Comparison of ENCODE assay signal across 8 cellular contexts in genomic region chr1:163528710-163529348, GRCh38.
DNase-seq lines count a peak whose midpoint lies in the region; ATAC-seq and TF ChIP-seq lines count a peak whose summit lies in the region.

No MANE protein-coding gene starts in this region.

- peaks cover 4% of the 10 kb centered on the region for H3K27me3 Mint-ChIP-seq in activated CD4-positive, alpha-beta T cell treated with anti-CD3 and anti-CD28 coated beads for 36 hours
- peaks cover 0 to 7% (median 0%) of the 10 kb centered on the region in 5 donors for H3K27me3 Mint-ChIP-seq in naive thymus-derived CD8-positive, alpha-beta T cell

- intact Hi-C loops in activated CD4-positive, alpha-beta T cell treated with anti-CD3 and anti-CD28 coated beads for 36 hours (cut with DNase I, micrococcal nuclease) = loop anchor here in 1 of 2 experiments (1.0 to 5.0 kb wide), 3 partner anchors 118 to 1543 kb away; no protein-coding TSS in a partner anchor
- intact Hi-C loops in ascending aorta (cut with DNase I) = no loop called here
- intact Hi-C loops in sciatic nerve (cut with DNase I) = no loop called here

- no peak overlapping the region for H3K4me3 Mint-ChIP-seq in activated CD4-positive, alpha-beta T cell treated with anti-CD3 and anti-CD28 coated beads for 36 hours
- no peak overlapping the region for H3K4me3 Mint-ChIP-seq in naive thymus-derived CD8-positive, alpha-beta T cell

- no peaks in the 10 kb centered on the region for H3K36me3 ChIP-seq in ascending aorta
- no peaks in the 10 kb centered on the region for H3K36me3 ChIP-seq in liver (ENCODE audit: control insufficient read depth in 4 of 4, insufficient read depth in 3 of 4, low read depth in 1 of 4, low read length in 3 of 4)

- H3K36me3 Mint-ChIP-seq in activated CD4-positive, alpha-beta T cell treated with anti-CD3 and anti-CD28 coated beads for 36 hours (ENCODE audit: low read depth) = no peaks in the 10 kb centered on the region
- H3K36me3 Mint-ChIP-seq in naive thymus-derived CD8-positive, alpha-beta T cell = no peaks in the 10 kb centered on the region

- POLR2A ChIA-PET in activated CD4-positive, alpha-beta T cell treated with anti-CD3 and anti-CD28 coated beads for 36 hours (lab: Charles Lee) = no interaction called here
- POLR2A ChIA-PET in naive thymus-derived CD8-positive, alpha-beta T cell (lab: Charles Lee) = no interaction called here

- TF ChIP-seq CTCF in LNCAP (IDR thresholded peaks at IDR 0.05) (peak; percentile 79), ascending aorta (IDR thresholded peaks at IDR 0.05) (peak in 2 of 3 experiments; percentile 36 to 48), liver (IDR thresholded peaks at IDR 0.05; ENCODE audit: low read depth, low read length, missing input control) (peak; percentile 49)

- 28% methylated on average over 2 of the region's 2 CpGs for WGBS in liver

- H3K27ac ChIP-seq in ascending aorta (no peak overlapping the region), liver (ENCODE audit: low read depth in 1 of 2, low read length in 2 of 2) (no peak overlapping the region)

- H3K9ac ChIP-seq in liver (ENCODE audit: low read depth in 1 of 2, low read length in 2 of 2) = no peak overlapping the region

- peak; percentile 70 to 77 for TF ChIP-seq RAD21 in liver (IDR thresholded peaks at IDR 0.05)

- no peaks in the 10 kb centered on the region for H3K4me1 Mint-ChIP-seq in activated CD4-positive, alpha-beta T cell treated with anti-CD3 and anti-CD28 coated beads for 36 hours
- no peaks in the 10 kb centered on the region for H3K4me1 Mint-ChIP-seq in naive thymus-derived CD8-positive, alpha-beta T cell

- H3K27me3 ChIP-seq in ascending aorta (no peaks in the 10 kb centered on the region), liver (ENCODE audit: control insufficient read depth in 4 of 4, insufficient read depth in 4 of 4, low read length in 3 of 4) (peaks cover 0 to 3% (median 0%) of the 10 kb centered on the region in 4 donors)

- H3K4me3 ChIP-seq in ascending aorta (no peak overlapping the region), liver (ENCODE audit: low read depth in 1 of 3, low read length in 3 of 3) (no peak overlapping the region)

- H3K9me3 ChIP-seq in ascending aorta (no peaks in the 10 kb centered on the region), liver (ENCODE audit: control insufficient read depth in 4 of 4, low read length in 3 of 4) (no peaks in the 10 kb centered on the region)

- no peaks in the 10 kb centered on the region for H3K4me1 ChIP-seq in ascending aorta
- no peaks in the 10 kb centered on the region for H3K4me1 ChIP-seq in liver (ENCODE audit: control insufficient read depth in 4 of 4, insufficient read depth in 4 of 4, low read length in 3 of 4)

- H3K9me3 Mint-ChIP-seq in activated CD4-positive, alpha-beta T cell treated with anti-CD3 and anti-CD28 coated beads for 36 hours (ENCODE audit: low read depth) = no peaks in the 10 kb centered on the region
- peaks cover 0 to 2% (median 0%) of the 10 kb centered on the region in 9 donors for H3K9me3 Mint-ChIP-seq in naive thymus-derived CD8-positive, alpha-beta T cell

- no peak for ATAC-seq in activated CD4-positive, alpha-beta T cell treated with anti-CD3 and anti-CD28 coated beads for 36 hours
- ATAC-seq in GM21515 (IDR thresholded peaks at IDR 0.05; ENCODE audit: unreplicated experiment) (peak; percentile 74), sciatic nerve (no peak)
- no peak for ATAC-seq in naive thymus-derived CD8-positive, alpha-beta T cell

- DNase-seq in activated CD4-positive, alpha-beta T cell treated with anti-CD3 and anti-CD28 coated beads for 36 hours = peak; percentile 36
- no peak for DNase-seq in activated CD4-positive, alpha-beta T cell treated with anti-CD3 and anti-CD28 coated beads, Interleukin-2, amount 50 U/mL, for 4 hours
- DNase-seq in ascending aorta (ENCODE audit: low spot score in 2 of 2) (no peak), sciatic nerve (ENCODE audit: low spot score) (no peak)
- no peak for DNase-seq in naive thymus-derived CD8-positive, alpha-beta T cell

- H3K27ac Mint-ChIP-seq in activated CD4-positive, alpha-beta T cell treated with anti-CD3 and anti-CD28 coated beads for 36 hours = no peak overlapping the region
- H3K27ac Mint-ChIP-seq in naive thymus-derived CD8-positive, alpha-beta T cell = no peak overlapping the region

- CTCF ChIA-PET in activated CD4-positive, alpha-beta T cell treated with anti-CD3 and anti-CD28 coated beads for 36 hours (lab: Charles Lee) = interaction anchor here (0.6 kb wide), 1 partner anchor 176 kb away, joined by 3 read pairs; no protein-coding TSS in a partner anchor

TF ChIP-seq in liver, 16 proteins besides CTCF, POLR2A, EP300 and RAD21:
- TF ChIP-seq, protein P1, sequence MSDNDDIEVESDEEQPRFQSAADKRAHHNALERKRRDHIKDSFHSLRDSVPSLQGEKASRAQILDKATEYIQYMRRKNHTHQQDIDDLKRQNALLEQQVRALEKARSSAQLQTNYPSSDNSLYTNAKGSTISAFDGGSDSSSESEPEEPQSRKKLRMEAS (IDR thresholded peaks at IDR 0.05) = no peak
- no peak for TF ChIP-seq SP1 (IDR thresholded peaks at IDR 0.05)
- TF ChIP-seq TAF1 (conservative IDR thresholded peaks at IDR 0.05) = no peak
- no peak for TF ChIP-seq JUND (IDR thresholded peaks at IDR 0.05)
- no peak for TF ChIP-seq NR2F2 (IDR thresholded peaks at IDR 0.05)
- TF ChIP-seq, protein P2, sequence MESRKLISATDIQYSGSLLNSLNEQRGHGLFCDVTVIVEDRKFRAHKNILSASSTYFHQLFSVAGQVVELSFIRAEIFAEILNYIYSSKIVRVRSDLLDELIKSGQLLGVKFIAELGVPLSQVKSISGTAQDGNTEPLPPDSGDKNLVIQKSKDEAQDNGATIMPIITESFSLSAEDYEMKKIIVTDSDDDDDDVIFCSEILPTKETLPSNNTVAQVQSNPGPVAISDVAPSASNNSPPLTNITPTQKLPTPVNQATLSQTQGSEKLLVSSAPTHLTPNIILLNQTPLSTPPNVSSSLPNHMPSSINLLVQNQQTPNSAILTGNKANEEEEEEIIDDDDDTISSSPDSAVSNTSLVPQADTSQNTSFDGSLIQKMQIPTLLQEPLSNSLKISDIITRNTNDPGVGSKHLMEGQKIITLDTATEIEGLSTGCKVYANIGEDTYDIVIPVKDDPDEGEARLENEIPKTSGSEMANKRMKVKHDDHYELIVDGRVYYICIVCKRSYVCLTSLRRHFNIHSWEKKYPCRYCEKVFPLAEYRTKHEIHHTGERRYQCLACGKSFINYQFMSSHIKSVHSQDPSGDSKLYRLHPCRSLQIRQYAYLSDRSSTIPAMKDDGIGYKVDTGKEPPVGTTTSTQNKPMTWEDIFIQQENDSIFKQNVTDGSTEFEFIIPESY (IDR thresholded peaks at IDR 0.05) = no peak
- no peak for TF ChIP-seq RXRA (IDR thresholded peaks at IDR 0.05)
- no peak for TF ChIP-seq FOXA2 (IDR thresholded peaks at IDR 0.05)
- TF ChIP-seq, protein P3, sequence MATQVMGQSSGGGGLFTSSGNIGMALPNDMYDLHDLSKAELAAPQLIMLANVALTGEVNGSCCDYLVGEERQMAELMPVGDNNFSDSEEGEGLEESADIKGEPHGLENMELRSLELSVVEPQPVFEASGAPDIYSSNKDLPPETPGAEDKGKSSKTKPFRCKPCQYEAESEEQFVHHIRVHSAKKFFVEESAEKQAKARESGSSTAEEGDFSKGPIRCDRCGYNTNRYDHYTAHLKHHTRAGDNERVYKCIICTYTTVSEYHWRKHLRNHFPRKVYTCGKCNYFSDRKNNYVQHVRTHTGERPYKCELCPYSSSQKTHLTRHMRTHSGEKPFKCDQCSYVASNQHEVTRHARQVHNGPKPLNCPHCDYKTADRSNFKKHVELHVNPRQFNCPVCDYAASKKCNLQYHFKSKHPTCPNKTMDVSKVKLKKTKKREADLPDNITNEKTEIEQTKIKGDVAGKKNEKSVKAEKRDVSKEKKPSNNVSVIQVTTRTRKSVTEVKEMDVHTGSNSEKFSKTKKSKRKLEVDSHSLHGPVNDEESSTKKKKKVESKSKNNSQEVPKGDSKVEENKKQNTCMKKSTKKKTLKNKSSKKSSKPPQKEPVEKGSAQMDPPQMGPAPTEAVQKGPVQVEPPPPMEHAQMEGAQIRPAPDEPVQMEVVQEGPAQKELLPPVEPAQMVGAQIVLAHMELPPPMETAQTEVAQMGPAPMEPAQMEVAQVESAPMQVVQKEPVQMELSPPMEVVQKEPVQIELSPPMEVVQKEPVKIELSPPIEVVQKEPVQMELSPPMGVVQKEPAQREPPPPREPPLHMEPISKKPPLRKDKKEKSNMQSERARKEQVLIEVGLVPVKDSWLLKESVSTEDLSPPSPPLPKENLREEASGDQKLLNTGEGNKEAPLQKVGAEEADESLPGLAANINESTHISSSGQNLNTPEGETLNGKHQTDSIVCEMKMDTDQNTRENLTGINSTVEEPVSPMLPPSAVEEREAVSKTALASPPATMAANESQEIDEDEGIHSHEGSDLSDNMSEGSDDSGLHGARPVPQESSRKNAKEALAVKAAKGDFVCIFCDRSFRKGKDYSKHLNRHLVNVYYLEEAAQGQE (IDR thresholded peaks at IDR 0.05) = no peak
- TF ChIP-seq EGR1 (IDR thresholded peaks at IDR 0.05; ENCODE audit: low read depth in 2 of 2) = no peak
- TF ChIP-seq HNF4A (conservative IDR thresholded peaks at IDR 0.05) = no peak
- TF ChIP-seq, protein P4, sequence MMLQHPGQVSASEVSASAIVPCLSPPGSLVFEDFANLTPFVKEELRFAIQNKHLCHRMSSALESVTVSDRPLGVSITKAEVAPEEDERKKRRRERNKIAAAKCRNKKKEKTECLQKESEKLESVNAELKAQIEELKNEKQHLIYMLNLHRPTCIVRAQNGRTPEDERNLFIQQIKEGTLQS (IDR thresholded peaks at IDR 0.05) = no peak
- TF ChIP-seq GABPA (IDR thresholded peaks at IDR 0.05 in 1 of 2, conservative IDR thresholded peaks at IDR 0.05 in 1 of 2) = no peak
- no peak for TF ChIP-seq FOXA1 (IDR thresholded peaks at IDR 0.05)
- TF ChIP-seq HNF4G (IDR thresholded peaks at IDR 0.05) = no peak
- TF ChIP-seq YY1 (IDR thresholded peaks at IDR 0.05) = no peak
